Comparison of ENCODE assay signal across 8 cellular contexts in genomic region chr3:75643031-75643800, GRCh38. TPM values are rescaled to one million over a fixed set of nuclear protein-coding genes. Genes with fewer than 3 reads are reported as not detected.
DNase-seq lines count a peak whose midpoint lies in the region; ATAC-seq and TF ChIP-seq lines count a peak whose summit lies in the region.
"Not testable (repeated sequence)": the region's sequence is repeated elsewhere in the genome, so short reads cannot be mapped to it uniquely, and the experiment has no call there.

No MANE protein-coding gene starts in this region.

- not testable (repeated sequence) for H3K27me3 Mint-ChIP-seq in stimulated activated naive CD8-positive, alpha-beta T cell treated with anti-CD3 and anti-CD28 coated beads, Interleukin-15, Interleukin-2, amounts not matched to agents 100 ng/mL and 50 ng/mL, for 24 hours

- H3K27ac ChIP-seq in BLaER1, breast epithelium, foreskin keratinocyte: not testable (repeated sequence)

- H3F3A ChIP-seq in Loucy (ENCODE audit: low read depth), result not testable (repeated sequence)

- not testable (repeated sequence) for H3K27me3 ChIP-seq in BLaER1; Loucy (ENCODE audit: insufficient read depth, low read length, poor library complexity, severe bottlenecking); breast epithelium; foreskin keratinocyte

- not testable (repeated sequence) for H3K9me3 ChIP-seq in BLaER1; Loucy (ENCODE audit: insufficient read depth, low read depth, low read length); breast epithelium

- not testable (repeated sequence) for H3K9me3 Mint-ChIP-seq in stimulated activated naive CD8-positive, alpha-beta T cell treated with anti-CD3 and anti-CD28 coated beads, Interleukin-15, Interleukin-2, amounts not matched to agents 100 ng/mL and 50 ng/mL, for 24 hours

- H4K20me1 ChIP-seq in BLaER1; Loucy (ENCODE audit: insufficient read depth, low read length, poor library complexity, severe bottlenecking): not testable (repeated sequence)

- not testable (repeated sequence) for DNase-seq in GM13976 (ENCODE audit: low spot score); breast epithelium (ENCODE audit: low spot score in 2 of 2)
- DNase-seq in activated CD4-positive, alpha-beta T cell treated with anti-CD3 and anti-CD28 coated beads for 48 hours, result peak; percentile 15
- DNase-seq in foreskin keratinocyte (peak; percentile 13 to 43), myocyte (ENCODE audit: low read depth) (peak; percentile 52)

- not testable (repeated sequence) for H3K9ac ChIP-seq in BLaER1; Loucy (ENCODE audit: low read depth, low read length, poor library complexity, severe bottlenecking)

- H3K36me3 Mint-ChIP-seq in stimulated activated naive CD8-positive, alpha-beta T cell treated with anti-CD3 and anti-CD28 coated beads, Interleukin-15, Interleukin-2, amounts not matched to agents 100 ng/mL and 50 ng/mL, for 24 hours (ENCODE audit: low read depth), result not testable (repeated sequence)

- TF ChIP-seq CTCF in GM13976 (IDR thresholded peaks at IDR 0.05; ENCODE audit: borderline replicate concordance, control extremely low read depth, extremely low read depth, insufficient read depth, missing control alignments) (peak; percentile 11), Loucy (conservative IDR thresholded peaks at IDR 0.05; ENCODE audit: low read length) (peak; percentile 60), breast epithelium (IDR thresholded peaks at IDR 0.05) (peak in 2 of 3 donors; percentile 32 to 70), foreskin keratinocyte (conservative IDR thresholded peaks at IDR 0.05) (peak; percentile 68)

- not testable (repeated sequence) for ATAC-seq in foreskin keratinocyte

- peak overlapping the region; percentile 40; the same call in 1 of the 2 replicates for H3K4me2 ChIP-seq in BLaER1
- not testable (repeated sequence) for H3K4me2 ChIP-seq in Loucy (ENCODE audit: low read depth, low read length, poor library complexity, severe bottlenecking)

- H3K27ac Mint-ChIP-seq in stimulated activated naive CD8-positive, alpha-beta T cell treated with anti-CD3 and anti-CD28 coated beads, Interleukin-15, Interleukin-2, amounts not matched to agents 100 ng/mL and 50 ng/mL, for 24 hours, result not testable (repeated sequence)

- H3K4me1 Mint-ChIP-seq in stimulated activated naive CD8-positive, alpha-beta T cell treated with anti-CD3 and anti-CD28 coated beads, Interleukin-15, Interleukin-2, amounts not matched to agents 100 ng/mL and 50 ng/mL, for 24 hours (ENCODE audit: low read depth), result not testable (repeated sequence)

- H3K4me3 Mint-ChIP-seq in stimulated activated naive CD8-positive, alpha-beta T cell treated with anti-CD3 and anti-CD28 coated beads, Interleukin-15, Interleukin-2, amounts not matched to agents 100 ng/mL and 50 ng/mL, for 24 hours, result peak overlapping the region; percentile 61

- H3K36me3 ChIP-seq in BLaER1; Loucy (ENCODE audit: insufficient read depth, low read length); breast epithelium: not testable (repeated sequence)

- in situ Hi-C loops in GM13976 (cut with MboI; ENCODE audit: low sequenced_read_pairs, unreplicated experiment), result not testable (repeated sequence)

- not testable (repeated sequence) for H3K4me1 ChIP-seq in BLaER1; Loucy (ENCODE audit: insufficient read depth, low read length, poor library complexity, severe bottlenecking); breast epithelium; foreskin keratinocyte

- H3K79me2 ChIP-seq in Loucy (ENCODE audit: insufficient read depth, low read length), result not testable (repeated sequence)

- not testable (repeated sequence) for TF ChIP-seq POLR2A in breast epithelium (IDR thresholded peaks at IDR 0.05)

- intact Hi-C loops in breast epithelium (cut with DNase I; ENCODE audit: low total_unique reads), result not testable (repeated sequence)

- not testable (repeated sequence) for H2AFZ ChIP-seq in Loucy (ENCODE audit: low read length)

- not testable (repeated sequence) for H3K4me3 ChIP-seq in BLaER1; Loucy (ENCODE audit: low read length, poor library complexity, severe bottlenecking)
- peak overlapping the region in 2 of 3 donors; percentile 32 to 39 for H3K4me3 ChIP-seq in breast epithelium

- H3K9me2 ChIP-seq in Loucy (replicated peaks; ENCODE audit: low read depth, low read length), result not testable (repeated sequence)

RNA-seq across cellular contexts. Expression of gene FRG2C, which starts 20.9 kb away (rescaled TPM):
- under 1 TPM in 1 of 3 donors, not detected in 2; 0.33 TPM for total RNA-seq in breast epithelium
- total RNA-seq in foreskin keratinocyte, result not detected in 2 replicates
- not detected in 2 replicates for polyA plus RNA-seq in foreskin keratinocyte
- total RNA-seq in myocyte, result not detected in 2 replicates
- polyA plus RNA-seq in myocyte (2012), result not detected

Comparison
In these comparisons a context has a peak if more than half of its experiments do, and no peak if none do; other contexts are left out.
1. CTCF ChIP-seq: peak in every context shown above with its lines; median percentile 68 in foreskin keratinocyte; 60 in Loucy; 51 in breast epithelium; 11 in GM13976.